ENCODE assay signal across 8 cellular contexts in the genomic region with DNA sequence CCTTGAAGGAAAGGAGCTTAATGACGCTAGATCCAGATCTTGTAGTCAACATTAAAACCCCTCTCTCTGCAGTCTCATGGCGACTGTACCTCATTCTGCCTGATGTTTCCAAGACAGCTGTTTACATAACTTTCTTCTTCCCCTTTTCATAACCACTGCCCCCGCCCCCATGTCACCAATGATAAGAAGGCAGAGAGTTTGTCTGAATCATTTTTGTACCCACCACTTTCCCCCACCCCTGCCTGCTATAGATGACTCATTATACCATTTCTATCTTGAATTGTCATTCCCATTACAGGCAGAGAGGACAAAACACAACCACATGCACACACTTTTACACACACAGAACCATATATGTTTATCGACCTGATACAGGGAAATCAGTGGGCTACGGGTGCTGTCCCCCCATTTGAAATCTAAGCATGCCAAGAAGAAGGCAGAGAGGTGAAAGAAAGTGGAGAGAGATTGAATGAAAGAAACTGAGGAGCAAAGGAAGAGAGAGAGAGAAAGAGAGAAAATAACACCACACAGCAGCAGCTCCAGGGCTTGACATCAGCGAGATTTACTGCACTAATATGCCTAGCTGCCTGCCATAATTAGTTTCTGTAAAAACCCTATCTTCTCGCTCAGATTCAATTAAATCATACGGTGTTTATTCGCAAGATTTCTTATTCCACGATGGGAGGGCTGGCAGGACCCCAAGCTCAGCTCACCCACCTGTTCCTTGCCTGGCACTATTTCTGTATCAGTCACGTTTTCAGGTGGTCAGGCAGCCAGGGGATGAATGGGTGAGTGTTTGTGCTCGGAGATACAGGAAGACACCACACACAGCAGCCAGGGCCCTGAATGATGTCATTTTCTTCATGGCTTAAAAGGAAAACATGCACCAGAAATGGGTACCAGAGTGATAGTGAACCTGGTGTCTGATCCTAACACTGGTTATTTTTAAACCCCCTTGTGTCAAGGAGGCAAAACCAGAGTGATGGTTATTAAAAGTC.
DNase-seq lines count a peak whose midpoint lies in the region; ATAC-seq and TF ChIP-seq lines count a peak whose summit lies in the region.

No MANE protein-coding gene starts in this region.

- no peaks in the 10 kb centered on the region for H3K36me3 ChIP-seq in neutrophil

- H3K27ac ChIP-seq in neutrophil, result peak overlapping the region; percentile 67

- H3K9me3 ChIP-seq in neutrophil, result no peaks in the 10 kb centered on the region

- DNase-seq in Ammon's horn (ENCODE audit: low spot score) (peak; percentile 15), T-helper 9 cell (peak; percentile 29), astrocyte of the spinal cord (ENCODE audit: low read depth, low spot score) (peak; percentile 66), NCI-H2227 treated with DMSO at 0.1 percent for 48 hours (lab: John Stamatoyannopoulos, UW) (no peak), NCI-H526 (lab: John Stamatoyannopoulos, UW) (no peak)

- in situ Hi-C loops in astrocyte of the spinal cord (cut with HindIII; ENCODE audit: low sequenced_read_pairs), result no loop called here

- H3K27me3 ChIP-seq in neutrophil, result no peaks in the 10 kb centered on the region

- ATAC-seq in GM19324 (IDR thresholded peaks at IDR 0.05; ENCODE audit: low FRiP score, unreplicated experiment) (peak; percentile 55), HG03439 (IDR thresholded peaks at IDR 0.05; ENCODE audit: unreplicated experiment) (peak; percentile 61)

- peaks cover 15 to 19% of the 10 kb centered on the region in 2 experiments for H3K4me1 ChIP-seq in neutrophil (ENCODE audit: control insufficient read depth in 1 of 2, insufficient read depth in 1 of 2, low read depth in 1 of 2, low read length in 1 of 2)

- H3K4me3 ChIP-seq in astrocyte of the spinal cord (ENCODE audit: low read depth, low read length) (no peak overlapping the region), neutrophil (ENCODE audit: low read depth in 1 of 2, low read length in 1 of 2) (peak overlapping the region in 1 of 2 experiments; percentile 28)

- TF ChIP-seq CTCF in astrocyte of the spinal cord (IDR thresholded peaks at IDR 0.05; ENCODE audit: low read depth, low read length) (no peak), neutrophil (IDR thresholded peaks at IDR 0.05) (no peak)

Comparison
In these comparisons a context has a peak if more than half of its experiments do, and no peak if none do; other contexts are left out.
1. DNase-seq: peak in Ammon's horn (single experiment), T-helper 9 cell (single experiment) and astrocyte of the spinal cord (single experiment); none in NCI-H2227 treated with DMSO at 0.1 percent for 48 hours (single experiment) and NCI-H526 (0 of 2).